In genomic region chr1:19210772-19211549, GRCh38 we compare ENCODE assay signal across 8 cellular contexts. TPM values are rescaled to one million over a fixed set of nuclear protein-coding genes. Genes with fewer than 3 reads are reported as not detected.
DNase-seq lines count a peak whose midpoint lies in the region; ATAC-seq and TF ChIP-seq lines count a peak whose summit lies in the region.

No MANE protein-coding gene starts in this region.

- WGBS in ectodermal cell, 2 experiments, result 25 to 26% methylated on average over 12 of the region's 12 CpGs

- H3K4me3 Mint-ChIP-seq in T-helper 2 cell treated with Interferon-gamma antibody and Interleukin-4, amounts not matched to agents 5 μg/mL and 100 μg/mL, for 36 hours, result peak overlapping the region; percentile 95
- H3K4me3 Mint-ChIP-seq in natural killer cell, result peak overlapping the region; percentile 97

- ATAC-seq in natural killer cell, result no peak
- no peak for ATAC-seq in GM19467 (IDR thresholded peaks at IDR 0.05; ENCODE audit: unreplicated experiment)

- no peaks in the 10 kb centered on the region for H3K9me3 ChIP-seq in ectodermal cell (ENCODE audit: control insufficient read depth, low read length)

- peak overlapping the region; percentile 83 for H3K27ac ChIP-seq in ectodermal cell (ENCODE audit: insufficient read depth, low read depth, low read length, poor library complexity, severe bottlenecking)

- H3K36me3 ChIP-seq in ectodermal cell (ENCODE audit: control insufficient read depth, insufficient read depth, low read length), result no peaks in the 10 kb centered on the region

- no peaks in the 10 kb centered on the region for H3K27me3 ChIP-seq in ectodermal cell (ENCODE audit: control insufficient read depth, insufficient read depth, low read length, poor library complexity, severe bottlenecking)

- intact Hi-C loops in natural killer cell (cut with micrococcal nuclease), result loop anchor here (1.0 kb wide), 1 partner anchor 40 kb away; the partner anchor contains the start of genes EMC1 and MRTO4

- H3K27me3 Mint-ChIP-seq in T-helper 2 cell treated with Interferon-gamma antibody and Interleukin-4, amounts not matched to agents 5 μg/mL and 100 μg/mL, for 36 hours (ENCODE audit: low read depth), result no peaks in the 10 kb centered on the region
- H3K27me3 Mint-ChIP-seq in natural killer cell (ENCODE audit: low read depth in 2 of 2), result no peaks in the 10 kb centered on the region

- no peak for TF ChIP-seq CTCF in natural killer cell (IDR thresholded peaks at IDR 0.05)

- H3K27ac Mint-ChIP-seq in T-helper 2 cell treated with Interferon-gamma antibody and Interleukin-4, amounts not matched to agents 5 μg/mL and 100 μg/mL, for 36 hours, result peak overlapping the region; percentile 96
- H3K27ac Mint-ChIP-seq in natural killer cell, result peak overlapping the region; percentile 99 to 100

- peak overlapping the region; percentile 69 for H3K4me3 ChIP-seq in ectodermal cell (ENCODE audit: insufficient read depth, low read depth, low read length)

- H3K4me1 ChIP-seq in ectodermal cell (ENCODE audit: control insufficient read depth, insufficient read depth, low read length), result peaks cover 8% of the 10 kb centered on the region

- no peaks in the 10 kb centered on the region for H3K9me3 Mint-ChIP-seq in T-helper 2 cell treated with Interferon-gamma antibody and Interleukin-4, amounts not matched to agents 5 μg/mL and 100 μg/mL, for 36 hours
- no peaks in the 10 kb centered on the region for H3K9me3 Mint-ChIP-seq in natural killer cell

- H3K4me1 Mint-ChIP-seq in T-helper 2 cell treated with Interferon-gamma antibody and Interleukin-4, amounts not matched to agents 5 μg/mL and 100 μg/mL, for 36 hours (ENCODE audit: low read depth), result peaks cover 57% of the 10 kb centered on the region
- peaks cover 37 to 44% of the 10 kb centered on the region in 2 donors for H3K4me1 Mint-ChIP-seq in natural killer cell

- DNase-seq in T-helper 2 cell treated with Interferon-gamma antibody and Interleukin-4, amounts not matched to agents 5 μg/mL and 100 μg/mL, for 36 hours (ENCODE audit: low spot score), result no peak
- DNase-seq in T-helper 2 cell, result no peak
- DNase-seq in OCI-M1 (lab: John Stamatoyannopoulos, UW), result peak; percentile 71
- no peak for DNase-seq in natural killer cell
- DNase-seq in SHP77 (lab: John Stamatoyannopoulos, UW), result no peak
- DNase-seq in C1 segment of cervical spinal cord (lab: John Stamatoyannopoulos, UW), result no peak

- peaks cover 32% of the 10 kb centered on the region for H3K36me3 Mint-ChIP-seq in T-helper 2 cell treated with Interferon-gamma antibody and Interleukin-4, amounts not matched to agents 5 μg/mL and 100 μg/mL, for 36 hours (ENCODE audit: low read depth)
- H3K36me3 Mint-ChIP-seq in natural killer cell, result no peaks in the 10 kb centered on the region

RNA-seq across cellular contexts. Expression of gene UBR4, which starts 0.9 kb away (rescaled TPM):
- 104 TPM for polyA plus RNA-seq in ectodermal cell (2013, experiment 1 of 4)
- polyA plus RNA-seq in ectodermal cell (2013, experiment 2 of 4), result 137 TPM
- polyA plus RNA-seq in ectodermal cell (2013, experiment 3 of 4), result 74.8 TPM
- 116 TPM for polyA plus RNA-seq in ectodermal cell (2013, experiment 4 of 4)
- 100 to 1,000 TPM; 139 to 178 (median 158) TPM for total RNA-seq in natural killer cell

RNA-seq across cellular contexts. Expression of gene EMC1, which starts 40.4 kb away (rescaled TPM):
- 43.2 TPM for polyA plus RNA-seq in ectodermal cell (2013, experiment 1 of 4)
- polyA plus RNA-seq in ectodermal cell (2013, experiment 2 of 4), result 45.2 TPM
- 37.6 TPM for polyA plus RNA-seq in ectodermal cell (2013, experiment 3 of 4)
- 37.6 TPM for polyA plus RNA-seq in ectodermal cell (2013, experiment 4 of 4)
- total RNA-seq in natural killer cell, result 10 to 100 TPM; 30.7 to 36.0 (median 33.5) TPM

RNA-seq across cellular contexts. Expression of gene MRTO4, which starts 40.6 kb away (rescaled TPM):
- polyA plus RNA-seq in ectodermal cell (2013, experiment 1 of 4), result 41.8 TPM
- 43.0 TPM for polyA plus RNA-seq in ectodermal cell (2013, experiment 2 of 4)
- 29.5 TPM for polyA plus RNA-seq in ectodermal cell (2013, experiment 3 of 4)
- polyA plus RNA-seq in ectodermal cell (2013, experiment 4 of 4), result 30.6 TPM
- 10 to 100 TPM in 2 of 3 donors, 1 to 10 TPM in 1; 9.7 to 15.8 (median 13.5) TPM for total RNA-seq in natural killer cell
